In the genomic region with DNA sequence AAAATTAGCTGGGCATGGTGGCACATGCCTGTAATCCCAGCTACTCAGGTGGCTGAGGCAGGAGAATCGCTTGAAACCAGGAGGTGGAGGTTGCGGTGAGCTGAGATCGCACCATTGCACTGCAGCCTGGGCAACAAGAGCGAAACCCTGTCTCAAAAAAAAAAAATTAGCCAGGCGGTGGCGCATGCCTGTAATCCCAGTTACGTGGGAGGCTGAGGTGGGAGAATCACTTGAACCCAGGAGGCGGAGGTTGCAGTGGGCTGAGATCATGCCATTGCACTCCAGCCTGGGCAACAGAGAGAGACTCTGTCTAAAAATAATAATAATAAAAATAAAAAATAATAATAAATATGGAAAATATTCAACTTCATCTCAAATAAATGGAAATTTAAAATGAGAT, we compare ENCODE assay signal across 12 cellular contexts. TPM values are rescaled to one million over a fixed set of nuclear protein-coding genes. Genes with fewer than 3 reads are reported as not detected.
DNase-seq lines count a peak whose midpoint lies in the region; ATAC-seq and TF ChIP-seq lines count a peak whose summit lies in the region.
"Not testable (repeated sequence)": the region's sequence is repeated elsewhere in the genome, so short reads cannot be mapped to it uniquely, and the experiment has no call there.
"Had no signal": no experiment of that assay in that cellular context is flagged by ENCODE, and none has a peak within 500 bp of the region (broad histone marks: within the 10 kb centered on the region; RNA-seq: fewer than 3 reads in every experiment).

No MANE protein-coding gene starts in this region.

- H3K9me3 Mint-ChIP-seq in WTC11: not testable (repeated sequence)

- H3K36me3 Mint-ChIP-seq in WTC11: not testable (repeated sequence)

- CTCF ChIA-PET in HEK293 (lab: Yijun Ruan, JAX); WTC11 (lab: Charles Lee): not testable (repeated sequence)

- H3K27me3 Mint-ChIP-seq in WTC11 (ENCODE audit: low read depth): not testable (repeated sequence)

- not testable (repeated sequence) for H3K9me3 ChIP-seq in HEK293 (ENCODE audit: control insufficient read depth, insufficient read depth, low read depth, low read length)

- H3K4me1 ChIP-seq in HEK293 (ENCODE audit: control insufficient read depth, insufficient read depth, low read length): not testable (repeated sequence)

- DNase-seq in WTC11 (ENCODE audit: low spot score): not testable (repeated sequence)
- DNase-seq in mesenteric fat pad (ENCODE audit: low spot score): peak; percentile 12

- not testable (repeated sequence) for H3K27ac Mint-ChIP-seq in WTC11

- not testable (repeated sequence) for H3K36me3 ChIP-seq in HEK293 (ENCODE audit: control insufficient read depth in 2 of 2, insufficient read depth in 1 of 2, low read length in 2 of 2)

- not testable (repeated sequence) for H3K4me1 Mint-ChIP-seq in WTC11

- ATAC-seq in WTC11: not testable (repeated sequence)

- TF ChIP-seq CTCF in HEK293 (tag by site-specific recombination; IDR thresholded peaks at IDR 0.05); WTC11 (IDR thresholded peaks at IDR 0.05): not testable (repeated sequence)

- H3K4me3 Mint-ChIP-seq in WTC11: not testable (repeated sequence)

- POLR2A ChIA-PET in HEK293 (lab: Yijun Ruan, JAX); WTC11 (lab: Charles Lee): not testable (repeated sequence)

- not testable (repeated sequence) for H3K27ac ChIP-seq in HEK293 (ENCODE audit: extremely low read depth, low read depth, low read length)

- H3K4me3 ChIP-seq in HEK293 (ENCODE audit: low read depth, low read length): not testable (repeated sequence)

TF ChIP-seq in HEK293, 187 proteins besides CTCF, POLR2A, EP300 and RAD21:
- TF ChIP-seq EGR2 (tag by site-specific recombination; IDR thresholded peaks at IDR 0.05; ENCODE audit: low read depth): peak; percentile 92
- TF ChIP-seq ZFHX2 (tag by site-specific recombination; conservative IDR thresholded peaks at IDR 0.05): peak; percentile 78
- TF ChIP-seq ZBTB7A (tag by site-specific recombination; IDR thresholded peaks at IDR 0.05; ENCODE audit: low read depth): peak; percentile 3; the same call in 1 of the 2 replicates

TF ChIP-seq in WTC11, 78 proteins besides CTCF, POLR2A, EP300 and RAD21:
- TF ChIP-seq ZNF317 (CRISPR knock-in tag; IDR thresholded peaks at IDR 0.05; ENCODE audit: borderline replicate concordance, low read depth): 0 out of 2 replicates have a peak, but pooled peaks have one; percentile 15

RNA-seq across cellular contexts. Expression of gene MYOZ1, which starts 24.1 kb away (rescaled TPM):
- total RNA-seq in WTC11 (2021) (3.0 to 5.4 TPM (median 4.4 TPM) in 3 replicates), mesenteric fat pad (0.58 TPM)
- total RNA-seq: A172; B cell; Calu3; CD4-positive, alpha-beta memory T cell; CD4-positive, alpha-beta T cell; CD4-positive, CD25-positive, alpha-beta regulatory T cell; CD8-positive, alpha-beta memory T cell; CD8-positive, alpha-beta T cell; Daoy had no signal

RNA-seq across cellular contexts. Expression of gene USP54, which starts 26.0 kb away (rescaled TPM):
- total RNA-seq in WTC11 (2021): 39.8 to 43.8 TPM (median 43.3 TPM) in 3 replicates
- total RNA-seq in mesenteric fat pad: 16.0 TPM

RNA-seq across cellular contexts. Expression of gene SYNPO2L, which starts 38.7 kb away (rescaled TPM):
- total RNA-seq in WTC11 (2021) (0.11 to 0.22 TPM (median 0.18 TPM) in 3 replicates), mesenteric fat pad (0.10 TPM)
- total RNA-seq: A172; Calu3; CD4-positive, alpha-beta memory T cell; CD4-positive, alpha-beta T cell; CD4-positive, CD25-positive, alpha-beta regulatory T cell; CD8-positive, alpha-beta memory T cell; CD8-positive, alpha-beta T cell; Daoy had no signal
